ENCODE assay signal across 8 cellular contexts in the genomic region with DNA sequence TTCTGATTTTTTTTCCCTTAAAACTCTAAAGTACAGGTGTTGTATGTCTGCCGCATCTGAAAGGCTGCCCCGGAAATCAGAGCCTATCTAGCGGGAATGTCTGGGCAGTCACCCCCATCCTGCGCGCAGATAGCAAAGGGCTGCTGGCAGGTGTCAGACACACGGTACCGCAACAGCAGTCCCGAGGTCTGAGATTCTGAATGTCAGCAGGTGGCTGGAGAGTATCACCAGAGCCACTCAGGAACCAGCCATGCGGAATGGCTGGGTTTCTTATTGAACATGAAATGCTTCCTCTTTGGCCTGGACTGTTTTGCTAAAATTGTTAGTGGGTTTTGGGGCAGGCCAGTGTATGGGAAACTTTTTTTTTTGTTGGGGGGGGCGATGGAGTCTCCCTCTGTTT. TPM values are rescaled to one million over a fixed set of nuclear protein-coding genes. Genes with fewer than 3 reads are reported as not detected.
DNase-seq lines count a peak whose midpoint lies in the region; ATAC-seq and TF ChIP-seq lines count a peak whose summit lies in the region.

No MANE protein-coding gene starts in this region.

- no peaks in the 10 kb centered on the region for H3K27me3 Mint-ChIP-seq in activated CD4-positive, alpha-beta T cell treated with anti-CD3 and anti-CD28 coated beads for 36 hours

- no peak for DNase-seq in activated CD4-positive, alpha-beta T cell treated with anti-CD3 and anti-CD28 coated beads for 36 hours
- DNase-seq in activated CD4-positive, alpha-beta T cell treated with anti-CD3 and anti-CD28 coated beads, Interleukin-2, amount 50 U/mL, for 1 hour, result no peak
- DNase-seq in SK-N-MC (ENCODE audit: low read depth, low spot score) (no peak), stomach (peak; percentile 32), RKO (ENCODE audit: low spot score) (no peak), AG20443 (ENCODE audit: low spot score) (no peak), hepatic stellate cell (ENCODE audit: low spot score) (no peak)

- WGBS in stomach, 5 donors, result 31 to 58% (median 43%) methylated on average over 10 of the region's 10 CpGs

- no peaks in the 10 kb centered on the region for H3K27me3 ChIP-seq in stomach

- TF ChIP-seq CTCF in stomach (IDR thresholded peaks at IDR 0.05), result no peak

- intact Hi-C loops in activated CD4-positive, alpha-beta T cell treated with anti-CD3 and anti-CD28 coated beads for 36 hours (cut with DNase I, micrococcal nuclease), result no loop called here
- intact Hi-C loops in stomach (cut with DNase I; ENCODE audit: low total_unique reads), result no loop called here

- no peak for TF ChIP-seq POLR2A in stomach (IDR thresholded peaks at IDR 0.05)

- H3K4me3 ChIP-seq in SK-N-MC (no peak overlapping the region), stomach (no peak overlapping the region)

- no peak overlapping the region for H3K4me3 Mint-ChIP-seq in activated CD4-positive, alpha-beta T cell treated with anti-CD3 and anti-CD28 coated beads for 36 hours

- peaks cover 29% of the 10 kb centered on the region for H3K4me1 Mint-ChIP-seq in activated CD4-positive, alpha-beta T cell treated with anti-CD3 and anti-CD28 coated beads for 36 hours

- POLR2A ChIA-PET in activated CD4-positive, alpha-beta T cell treated with anti-CD3 and anti-CD28 coated beads for 36 hours (lab: Charles Lee), result no interaction called here

- H3K9me3 ChIP-seq in SK-N-MC (ENCODE audit: low read depth, low read length) (no peaks in the 10 kb centered on the region), stomach (no peaks in the 10 kb centered on the region)

- CTCF ChIA-PET in activated CD4-positive, alpha-beta T cell treated with anti-CD3 and anti-CD28 coated beads for 36 hours (lab: Charles Lee), result interaction anchor here (0.7 to 3.4 kb wide), 2 partner anchors 121 to 349 kb away, joined by 4 to 19 read pairs; no protein-coding TSS in a partner anchor

- H3K4me1 ChIP-seq in stomach, result peaks cover 40 to 56% (median 49%) of the 10 kb centered on the region in 4 donors

- H3K27ac ChIP-seq in SK-N-MC, result 0 out of 2 replicates have a peak overlapping the region, but pooled peaks have one; percentile 21
- peak overlapping the region in 4 of 5 donors; percentile 68 to 85 (median 79) for H3K27ac ChIP-seq in stomach

- peaks cover 18% of the 10 kb centered on the region for H3K36me3 ChIP-seq in SK-N-MC (ENCODE audit: insufficient read depth, low read length)
- peaks cover 33 to 48% (median 45%) of the 10 kb centered on the region in 4 donors for H3K36me3 ChIP-seq in stomach

- no peaks in the 10 kb centered on the region for H3K9me3 Mint-ChIP-seq in activated CD4-positive, alpha-beta T cell treated with anti-CD3 and anti-CD28 coated beads for 36 hours (ENCODE audit: low read depth)

- no peak for ATAC-seq in activated CD4-positive, alpha-beta T cell treated with anti-CD3 and anti-CD28 coated beads for 36 hours
- peak; percentile 79 for ATAC-seq in HG03135 (IDR thresholded peaks at IDR 0.05; ENCODE audit: unreplicated experiment)

- peaks cover 32% of the 10 kb centered on the region for H3K36me3 Mint-ChIP-seq in activated CD4-positive, alpha-beta T cell treated with anti-CD3 and anti-CD28 coated beads for 36 hours (ENCODE audit: low read depth)

- H3K27ac Mint-ChIP-seq in activated CD4-positive, alpha-beta T cell treated with anti-CD3 and anti-CD28 coated beads for 36 hours, result peak overlapping the region; percentile 74

- TF ChIP-seq EP300 in stomach (IDR thresholded peaks at IDR 0.05), result no peak

- no peak overlapping the region for H3K9ac ChIP-seq in SK-N-MC (ENCODE audit: insufficient read length)

RNA-seq across cellular contexts. Expression of a gene that starts 53.3 kb away (rescaled TPM):
- 10 to 100 TPM; 27.0 to 32.8 TPM for total RNA-seq in activated CD4-positive, alpha-beta T cell treated with anti-CD3 and anti-CD28 coated beads for 36 hours
- total RNA-seq in stomach, result 10 to 100 TPM; 29.1 to 59.4 (median 42.4) TPM
- 10 to 100 TPM; 12.5 to 29.2 (median 26.0) TPM for polyA plus RNA-seq in stomach
